18 cellular contexts compared by ENCODE assay signal in the genomic region with DNA sequence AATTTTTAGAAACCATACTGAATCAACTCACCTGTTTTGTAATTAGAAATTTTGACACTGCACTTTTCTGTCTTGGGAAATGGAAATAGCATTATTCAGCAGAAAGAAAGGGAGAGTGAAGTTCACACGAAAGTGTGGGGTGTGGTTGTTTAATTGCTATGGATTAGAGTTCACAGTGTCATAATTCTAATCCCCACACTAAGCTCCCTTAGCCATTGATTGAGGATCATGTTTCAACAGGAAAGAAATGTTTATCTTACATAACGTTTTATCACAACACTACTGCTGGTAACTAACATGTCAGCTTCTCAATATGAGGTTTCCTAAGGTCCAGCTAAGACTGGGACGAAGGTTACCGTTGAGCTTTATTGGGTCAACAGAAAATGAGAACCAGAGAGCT. TPM values are rescaled to one million over a fixed set of nuclear protein-coding genes. Genes with fewer than 3 reads are reported as not detected.
DNase-seq lines count a peak whose midpoint lies in the region; ATAC-seq, FAIRE-seq and TF ChIP-seq lines count a peak whose summit lies in the region.
"Had no signal": no experiment of that assay in that cellular context is flagged by ENCODE, and none has a peak within 500 bp of the region (broad histone marks: within the 10 kb centered on the region; RNA-seq: fewer than 3 reads in every experiment).

No MANE protein-coding gene starts in this region.

- no peaks in the 10 kb centered on the region for H3K36me3 ChIP-seq in Karpas-422 (ENCODE audit: insufficient read depth, low read length)
- no peaks in the 10 kb centered on the region for H3K36me3 ChIP-seq in bronchial epithelial cell (ENCODE audit: control insufficient read depth, insufficient read depth, low read length)
- H3K36me3 ChIP-seq in mucosa of descending colon (ENCODE audit: low read depth) = no peaks in the 10 kb centered on the region
- H3K36me3 ChIP-seq in WERI-Rb-1 = no peaks in the 10 kb centered on the region

- H3K4me1 ChIP-seq in Karpas-422 (ENCODE audit: low read length) = no peaks in the 10 kb centered on the region
- H3K4me1 ChIP-seq in mucosa of descending colon (ENCODE audit: low read depth) = no peaks in the 10 kb centered on the region

- no peaks in the 10 kb centered on the region for H4K20me1 ChIP-seq in Karpas-422 (ENCODE audit: insufficient read depth, low read depth, low read length)

- intact Hi-C loops in mucosa of descending colon (cut with DNase I, micrococcal nuclease) = no loop called here

- no peak for FAIRE-seq in bronchial epithelial cell (lab: Jason Lieb, UNC)
- FAIRE-seq: GM12878, GM18507, H54 had no signal

- H3K27me3 ChIP-seq in Karpas-422 (ENCODE audit: low read length) (no peaks in the 10 kb centered on the region), bronchial epithelial cell (ENCODE audit: control insufficient read depth, insufficient read depth, low read length) (peaks cover 15% of the 10 kb centered on the region), WERI-Rb-1 (ENCODE audit: insufficient read depth, low read depth, severe bottlenecking) (no peaks in the 10 kb centered on the region)

- H3K9ac ChIP-seq in Karpas-422 (ENCODE audit: low read length) = no peak overlapping the region

- no peak for TF ChIP-seq CTCF in bronchial epithelial cell (IDR thresholded peaks at IDR 0.05; ENCODE audit: insufficient read depth, low read length, severe bottlenecking)
- TF ChIP-seq CTCF in mucosa of descending colon (IDR thresholded peaks at IDR 0.05) = no peak
- no peak for TF ChIP-seq CTCF in WERI-Rb-1 (IDR thresholded peaks at IDR 0.05; ENCODE audit: low read depth, low read length)

- H2AFZ ChIP-seq in Karpas-422 (ENCODE audit: low read length) = no peak overlapping the region

- H3K4me3 ChIP-seq in Karpas-422 (ENCODE audit: low read length) (no peak overlapping the region), bronchial epithelial cell (ENCODE audit: low read depth, low read length) (no peak overlapping the region), mucosa of descending colon (no peak overlapping the region), WERI-Rb-1 (ENCODE audit: low read depth, low read length) (no peak overlapping the region)
- H3K4me3 ChIP-seq: GM12878 had no signal

- H3K27ac ChIP-seq in Karpas-422 (ENCODE audit: low read length) (no peak overlapping the region), WERI-Rb-1 (no peak overlapping the region)
- H3K27ac ChIP-seq: 22Rv1 had no signal

- DNase-seq in DMS53 (lab: John Stamatoyannopoulos, UW) (peak; percentile 6), DMS53 treated with DMSO at 0.1 percent for 48 hours (lab: John Stamatoyannopoulos, UW; ENCODE audit: unreplicated experiment) (no peak), Karpas-422 (peak; percentile 10), bronchial epithelial cell (ENCODE audit: low read depth) (peak; percentile 36), mucosa of descending colon (peak in 1 of 3 donors; percentile 10), NCI-H774 (lab: John Stamatoyannopoulos, UW) (no peak), WERI-Rb-1 (no peak)
- DNase-seq: CD8-positive, alpha-beta T cell; COR-L47 had no signal

- no peaks in the 10 kb centered on the region for H3K79me2 ChIP-seq in Karpas-422 (ENCODE audit: low read length)

- H3K9me3 ChIP-seq in Karpas-422 (ENCODE audit: low read length) (no peaks in the 10 kb centered on the region), mucosa of descending colon (no peaks in the 10 kb centered on the region), WERI-Rb-1 (ENCODE audit: severe bottlenecking) (no peaks in the 10 kb centered on the region)

- ATAC-seq in mucosa of descending colon (peak; percentile 68), HG02798 (IDR thresholded peaks at IDR 0.05; ENCODE audit: poor library complexity, unreplicated experiment) (no peak)
- ATAC-seq: CD8-positive, alpha-beta T cell; GM12878 had no signal

- no peak overlapping the region for H3K4me2 ChIP-seq in Karpas-422 (ENCODE audit: low read depth, low read length, poor library complexity, severe bottlenecking)

- no peaks in the 10 kb centered on the region for H3K9me2 ChIP-seq in Karpas-422 (replicated peaks; ENCODE audit: insufficient read depth, low read length)

RNA-seq across cellular contexts. Expression of gene GSTA5, which starts 31.4 kb away (rescaled TPM):
- total RNA-seq in Karpas-422 (2014; rRNA removed; shearing (Covaris generic); ENCODE audit: low replicate concordance) = not detected in 2 replicates
- total RNA-seq in bronchial epithelial cell (not detected in 2 replicates), mucosa of descending colon (not detected)
- total RNA-seq: A673; CD8-positive, alpha-beta T cell; Daoy; G401; GM12878; HT1080 had no signal

RNA-seq across cellular contexts. Expression of gene GSTA3, which starts 37.5 kb away (rescaled TPM):
- not detected in 2 replicates for total RNA-seq in Karpas-422 (2014; rRNA removed; shearing (Covaris generic); ENCODE audit: low replicate concordance)
- total RNA-seq in bronchial epithelial cell = not detected in 2 replicates
- total RNA-seq in mucosa of descending colon = not detected
- total RNA-seq: A673; CD8-positive, alpha-beta T cell; Daoy; G401; GM12878; HT1080 had no signal

Comparison
In these comparisons a context has a peak if more than half of its experiments do, and no peak if none do; other contexts are left out.
1. DNase-seq: peak in DMS53 (single experiment), Karpas-422 (single experiment) and bronchial epithelial cell (single experiment); none in DMS53 treated with DMSO at 0.1 percent for 48 hours (single experiment), NCI-H774 (single experiment) and WERI-Rb-1 (single experiment).